15 cellular contexts compared by ENCODE assay signal in genomic region chr13:39335721-39336120, GRCh38.
DNase-seq lines count a peak whose midpoint lies in the region; ATAC-seq and TF ChIP-seq lines count a peak whose summit lies in the region.
"Had no signal": no experiment of that assay in that cellular context is flagged by ENCODE, and none has a peak within 500 bp of the region (broad histone marks: within the 10 kb centered on the region; RNA-seq: fewer than 3 reads in every experiment).

No MANE protein-coding gene starts in this region.

- H3K4me3 ChIP-seq in HEK293 (ENCODE audit: low read depth, low read length), result no peak overlapping the region
- H3K4me3 ChIP-seq in mucosa of descending colon, result no peak overlapping the region
- H3K4me3 ChIP-seq: BLaER1 treated with 17β-estradiol and CSF1 and Interleukin-3, amounts not matched to agents 10 nM and 100 nM had no signal

- ATAC-seq in mucosa of descending colon (peak; percentile 85), HG02571 (IDR thresholded peaks at IDR 0.05; ENCODE audit: unreplicated experiment) (no peak)
- ATAC-seq: CD8-positive, alpha-beta T cell had no signal

- H3K27ac ChIP-seq in HEK293 (ENCODE audit: extremely low read depth, low read depth, low read length), result no peak overlapping the region
- H3K27ac ChIP-seq in VCaP, result 0 out of 2 replicates have a peak overlapping the region, but pooled peaks have one; percentile 1
- H3K27ac ChIP-seq: BLaER1 treated with 17β-estradiol and CSF1 and Interleukin-3, amounts not matched to agents 10 nM and 100 nM had no signal

- CTCF ChIA-PET in HEK293 (lab: Yijun Ruan, JAX), result interaction anchor here (0.5 kb wide), 1 partner anchor 13 kb away, joined by 5 read pairs; no protein-coding TSS in a partner anchor

- no peaks in the 10 kb centered on the region for H3K36me3 ChIP-seq in HEK293 (ENCODE audit: control insufficient read depth in 2 of 2, insufficient read depth in 1 of 2, low read length in 2 of 2)
- H3K36me3 ChIP-seq in mucosa of descending colon (ENCODE audit: low read depth), result no peaks in the 10 kb centered on the region
- H3K36me3 ChIP-seq: BLaER1 treated with 17β-estradiol and CSF1 and Interleukin-3, amounts not matched to agents 10 nM and 100 nM had no signal

- intact Hi-C loops in mucosa of descending colon (cut with DNase I, micrococcal nuclease), result no loop called here

- no peaks in the 10 kb centered on the region for H3K9me3 ChIP-seq in HEK293 (ENCODE audit: control insufficient read depth, insufficient read depth, low read depth, low read length)
- no peaks in the 10 kb centered on the region for H3K9me3 ChIP-seq in mucosa of descending colon

- DNase-seq in DMS79 treated with DMSO at 0.1 percent for 48 hours (lab: John Stamatoyannopoulos, UW) (peak; percentile 13), DMS79 (lab: John Stamatoyannopoulos, UW) (no peak), mucosa of descending colon (no peak)
- no peak for DNase-seq in activated CD8-positive, alpha-beta memory T cell treated with anti-CD3 and anti-CD28 coated beads, Interleukin-2, amount 50 U/mL, for 48 hours
- DNase-seq in activated CD8-positive, alpha-beta memory T cell treated with anti-CD3 and anti-CD28 coated beads for 24 hours, result no peak
- DNase-seq: Calu3; CD8-positive, alpha-beta T cell; DMS153; DND-41; EL; H9 had no signal

- POLR2A ChIA-PET in HEK293 (lab: Yijun Ruan, JAX), result interaction anchor here (0.5 kb wide), 1 partner anchor 10 kb away, joined by 5 read pairs; no protein-coding TSS in a partner anchor

- H3K4me1 ChIP-seq in HEK293 (ENCODE audit: control insufficient read depth, insufficient read depth, low read length) (peaks cover 13% of the 10 kb centered on the region), mucosa of descending colon (ENCODE audit: low read depth) (no peaks in the 10 kb centered on the region)

- TF ChIP-seq CTCF in HEK293 (tag by site-specific recombination; IDR thresholded peaks at IDR 0.05) (no peak), VCaP (conservative IDR thresholded peaks at IDR 0.05) (no peak), mucosa of descending colon (IDR thresholded peaks at IDR 0.05) (no peak)

TF ChIP-seq in HEK293, 187 proteins besides CTCF, POLR2A, EP300 and RAD21:
- TF ChIP-seq ZNF768 (tag by site-specific recombination; IDR thresholded peaks at IDR 0.05), result no peak
- peak; percentile 66 for TF ChIP-seq OSR2 (tag by site-specific recombination; IDR thresholded peaks at IDR 0.05)
- TF ChIP-seq SCRT2 (tag by site-specific recombination; IDR thresholded peaks at IDR 0.05), result no peak
- TF ChIP-seq PBX3 (CRISPR knock-in tag; IDR thresholded peaks at IDR 0.05), result no peak
- no peak for TF ChIP-seq ZNF560 (tag by site-specific recombination; IDR thresholded peaks at IDR 0.05; ENCODE audit: borderline replicate concordance)
- TF ChIP-seq WT1 (tag by site-specific recombination; IDR thresholded peaks at IDR 0.05), result 0 out of 2 replicates have a peak, but pooled peaks have one; percentile 31
- peak; percentile 73 for TF ChIP-seq PRDM6 (tag by site-specific recombination; IDR thresholded peaks at IDR 0.05)
- TF ChIP-seq ZNF843 (tag by site-specific recombination; IDR thresholded peaks at IDR 0.05), result peak; percentile 31; the same call in 1 of the 2 replicates
- no peak for TF ChIP-seq ZBTB10 (tag by site-specific recombination; IDR thresholded peaks at IDR 0.05)
- TF ChIP-seq ZNF26 (tag by site-specific recombination; IDR thresholded peaks at IDR 0.05), result no peak
- peak; percentile 43 for TF ChIP-seq FEZF1 (tag by site-specific recombination; IDR thresholded peaks at IDR 0.05)
- 0 out of 2 replicates have a peak, but pooled peaks have one; percentile 24 for TF ChIP-seq ZBTB44 (tag by site-specific recombination; IDR thresholded peaks at IDR 0.05)
- TF ChIP-seq HIC1 (tag by site-specific recombination; IDR thresholded peaks at IDR 0.05), result no peak
- no peak for TF ChIP-seq ZNF555 (tag by site-specific recombination; conservative IDR thresholded peaks at IDR 0.05)
- no peak for TF ChIP-seq ZNF157 (tag by site-specific recombination; IDR thresholded peaks at IDR 0.05)
